In the genomic region with DNA sequence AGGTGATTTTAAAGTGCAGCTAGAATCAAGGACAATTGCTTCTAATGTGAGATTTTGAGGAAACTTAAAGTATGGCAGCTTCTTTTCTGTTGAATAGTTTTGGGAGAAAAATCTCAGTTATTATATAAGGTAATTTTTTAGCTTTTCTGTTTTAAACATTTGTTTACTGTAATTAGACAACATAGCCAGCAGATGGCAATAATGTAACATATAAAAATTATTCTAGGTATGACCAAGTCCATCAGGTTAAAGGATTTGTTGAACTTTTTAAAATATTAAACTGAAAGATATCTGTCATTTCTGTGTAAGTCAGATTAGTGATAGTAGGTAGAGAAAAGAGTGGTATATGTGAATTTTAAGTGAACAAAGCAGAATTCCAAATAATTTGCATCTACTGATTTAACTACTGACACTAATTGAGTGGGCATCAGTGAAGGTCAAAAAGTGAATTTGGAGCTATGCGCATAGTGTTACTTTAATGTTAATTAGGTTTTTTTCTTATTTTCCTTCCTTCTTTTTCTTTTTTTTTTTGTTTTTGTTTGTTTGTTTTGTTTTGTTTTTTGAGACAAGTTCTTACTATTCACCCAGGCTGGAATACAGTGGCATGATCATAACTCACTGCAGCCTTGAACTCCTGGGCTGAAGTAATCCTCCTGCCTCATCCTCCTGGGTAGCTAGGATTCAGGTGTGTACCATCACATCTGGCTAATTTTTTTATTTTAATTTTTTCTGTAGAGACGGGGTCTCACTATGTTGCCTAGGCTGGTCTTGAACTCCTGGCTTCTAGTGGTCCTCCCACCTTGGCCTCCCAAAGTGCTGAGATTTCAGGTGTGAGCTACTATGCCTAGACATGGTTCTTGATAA, we compare ENCODE assay signal across 8 cellular contexts. TPM values are rescaled to one million over a fixed set of nuclear protein-coding genes. Genes with fewer than 3 reads are reported as not detected.
DNase-seq lines count a peak whose midpoint lies in the region; ATAC-seq and TF ChIP-seq lines count a peak whose summit lies in the region.

No MANE protein-coding gene starts in this region.

- H3K4me3 ChIP-seq in heart left ventricle (no peak overlapping the region), fibroblast of lung (replicated peaks in 1 of 4; ENCODE audit: control extremely low read depth in 1 of 4, insufficient read depth in 1 of 4, low read depth in 3 of 4, low read length in 4 of 4) (no peak overlapping the region), upper lobe of right lung (no peak overlapping the region)

- H3K27me3 ChIP-seq in heart left ventricle (no peaks in the 10 kb centered on the region), fibroblast of lung (ENCODE audit: control insufficient read depth, insufficient read depth, low read length) (no peaks in the 10 kb centered on the region), upper lobe of right lung (no peaks in the 10 kb centered on the region)

- H3K9ac ChIP-seq in fibroblast of lung (ENCODE audit: insufficient read depth, low read length) = no peak overlapping the region

- no peaks in the 10 kb centered on the region for H4K20me1 ChIP-seq in fibroblast of lung (ENCODE audit: control insufficient read depth, extremely low read depth, insufficient read depth, low read length)

- no peak overlapping the region for H3K4me2 ChIP-seq in fibroblast of lung (ENCODE audit: extremely low read depth, insufficient read depth, low read length)

- TF ChIP-seq CTCF in heart left ventricle (IDR thresholded peaks at IDR 0.05) (peak in 11 of 12 donors; percentile 14 to 67 (median 45)), fibroblast of lung (conservative IDR thresholded peaks at IDR 0.05 in 1 of 2, IDR thresholded peaks at IDR 0.05 in 1 of 2; ENCODE audit: low read depth in 1 of 2, low read length in 2 of 2) (peak in 1 of 2 donors; percentile 2), upper lobe of right lung (IDR thresholded peaks at IDR 0.05) (peak; percentile 60)

- H3K9me3 ChIP-seq in heart left ventricle (no peaks in the 10 kb centered on the region), fibroblast of lung (ENCODE audit: control insufficient read depth, insufficient read depth, low read depth, low read length) (no peaks in the 10 kb centered on the region), upper lobe of right lung (no peaks in the 10 kb centered on the region)

- no peaks in the 10 kb centered on the region for H3K4me1 ChIP-seq in heart left ventricle
- H3K4me1 ChIP-seq in fibroblast of lung (ENCODE audit: control insufficient read depth, extremely low read depth, insufficient read depth, low read length) = no peaks in the 10 kb centered on the region
- no peaks in the 10 kb centered on the region for H3K4me1 ChIP-seq in upper lobe of right lung

- H2AFZ ChIP-seq in fibroblast of lung (ENCODE audit: low read length) = no peak overlapping the region

- intact Hi-C loops in heart left ventricle (cut with DNase I) = loop anchor here (2.0 to 10.0 kb wide), 8 partner anchors 71 to 544 kb away; no protein-coding TSS in a partner anchor
- intact Hi-C loops in cardiac septum (cut with DNase I) = loop anchor here (2.0 kb wide), 1 partner anchor 272 kb away; no protein-coding TSS in a partner anchor
- intact Hi-C loops in upper lobe of right lung (cut with DNase I) = no loop called here
- intact Hi-C loops in Right ventricle myocardium superior (cut with DNase I) = loop anchor here (5.0 kb wide), 1 partner anchor 271 kb away; no protein-coding TSS in a partner anchor

- 91 to 96% (median 96%) methylated on average over 2 of the region's 2 CpGs; no CpG with 5 or more reads in 1 of the 4 donors for WGBS in heart left ventricle, 4 donors

- TF ChIP-seq POLR2A in heart left ventricle (IDR thresholded peaks at IDR 0.05) = no peak

- H3K79me2 ChIP-seq in fibroblast of lung (ENCODE audit: control insufficient read depth, insufficient read depth, low read length) = no peaks in the 10 kb centered on the region

- H3K36me3 ChIP-seq in heart left ventricle = peaks cover 0 to 24% (median 0%) of the 10 kb centered on the region in 9 donors
- H3K36me3 ChIP-seq in fibroblast of lung (ENCODE audit: control insufficient read depth, insufficient read depth, low read length) = no peaks in the 10 kb centered on the region
- peaks cover 8% of the 10 kb centered on the region for H3K36me3 ChIP-seq in upper lobe of right lung

- DNase-seq in heart left ventricle = no peak
- DNase-seq in cardiac septum (ENCODE audit: low spot score) = no peak
- DNase-seq in NCI-H526 treated with DMSO at 0.1 percent for 48 hours (lab: John Stamatoyannopoulos, UW) = peak; percentile 10
- peak; percentile 15 to 62 for DNase-seq in fibroblast of lung (ENCODE audit: low read depth in 2 of 2)
- no peak for DNase-seq in upper lobe of right lung
- DNase-seq in HK-2 (ENCODE audit: unreplicated experiment) = no peak
- DNase-seq in Right ventricle myocardium superior = no peak
- DNase-seq in activated effector memory CD4-positive, alpha-beta T cell treated with Interleukin-2 at 50 U/mL for 16 hours = no peak

- ATAC-seq in heart left ventricle (no peak), upper lobe of right lung (peak; percentile 54), Right ventricle myocardium superior (ENCODE audit: poor library complexity) (no peak)

- H3K27ac ChIP-seq in heart left ventricle (no peak overlapping the region), fibroblast of lung (ENCODE audit: insufficient read depth, low read length) (no peak overlapping the region), upper lobe of right lung (no peak overlapping the region)

RNA-seq across cellular contexts. Expression of a gene that starts 18.6 kb away (rescaled TPM):
- total RNA-seq in heart left ventricle (10 to 100 TPM; 18.0 to 25.8 (median 21.1) TPM), cardiac septum (19.6 TPM), fibroblast of lung (12.1 and 14.2 TPM in 2 replicates), upper lobe of right lung (22.2 TPM), Right ventricle myocardium superior (17.7 TPM)
- polyA plus RNA-seq in heart left ventricle (10 to 100 TPM in 1 of 2 donors, 1 to 10 TPM in 1; 8.3 to 23.0 TPM), fibroblast of lung (25.7 and 36.3 TPM in 2 replicates)
- polyA plus RNA-seq in fibroblast of lung (2012) = 18.9 and 25.0 TPM in 2 replicates
- 53.5 and 67.1 TPM in 2 replicates for polyA minus RNA-seq in fibroblast of lung (ENCODE audit: low replicate concordance)

RNA-seq across cellular contexts. Expression of a gene that starts 19.2 kb away (rescaled TPM):
- total RNA-seq in heart left ventricle = 10 to 100 TPM; 15.2 to 37.3 (median 28.5) TPM
- polyA plus RNA-seq in heart left ventricle = 10 to 100 TPM; 25.0 to 34.3 TPM
- 26.1 TPM for total RNA-seq in cardiac septum
- total RNA-seq in fibroblast of lung = 61.9 and 64.2 TPM in 2 replicates
- 28.7 and 32.6 TPM in 2 replicates for polyA plus RNA-seq in fibroblast of lung
- 33.8 and 40.4 TPM in 2 replicates for polyA plus RNA-seq in fibroblast of lung (2012)
- polyA minus RNA-seq in fibroblast of lung (ENCODE audit: low replicate concordance) = 0.96 and 3.1 TPM in 2 replicates
- 34.2 TPM for total RNA-seq in upper lobe of right lung
- 25.1 TPM for total RNA-seq in Right ventricle myocardium superior

Comparison
In these comparisons a context has a peak if more than half of its experiments do, and no peak if none do; other contexts are left out.
1. DNase-seq: peak in NCI-H526 treated with DMSO at 0.1 percent for 48 hours (single experiment) and fibroblast of lung (2 of 2); none in heart left ventricle (0 of 5), cardiac septum (single experiment), upper lobe of right lung (single experiment), HK-2 (single experiment), Right ventricle myocardium superior (single experiment) and activated effector memory CD4-positive, alpha-beta T cell treated with Interleukin-2 at 50 U/mL for 16 hours (single experiment).